23 cellular contexts compared by ENCODE assay signal in genomic region chr12:55652352-55652751, GRCh38. TPM values are rescaled to one million over a fixed set of nuclear protein-coding genes. Genes with fewer than 3 reads are reported as not detected.
DNase-seq lines count a peak whose midpoint lies in the region; ATAC-seq and TF ChIP-seq lines count a peak whose summit lies in the region.
"Had no signal": no experiment of that assay in that cellular context is flagged by ENCODE, and none has a peak within 500 bp of the region (broad histone marks: within the 10 kb centered on the region; RNA-seq: fewer than 3 reads in every experiment).

No MANE protein-coding gene starts in this region.

- CTCF ChIA-PET in activated CD8-positive, alpha-beta T cell treated with anti-CD3 and anti-CD28 coated beads for 36 hours (lab: Charles Lee): no interaction called here
- CTCF ChIA-PET in activated CD8-positive, alpha-beta T cell treated with anti-CD3 and anti-CD28 coated beads, Interleukin-2, amount 10 ng/mL, durations not matched to agents 7 days and 5 days (lab: Charles Lee): no interaction called here

- no peaks in the 10 kb centered on the region for H3K9me3 ChIP-seq in T-helper 17 cell (ENCODE audit: control insufficient read depth, low read length, poor library complexity, severe bottlenecking)
- peaks cover 16% of the 10 kb centered on the region for H3K9me3 ChIP-seq in endodermal cell (ENCODE audit: control insufficient read depth, low read length)
- H3K9me3 ChIP-seq in psoas muscle: no peaks in the 10 kb centered on the region
- H3K9me3 ChIP-seq: A549, gastroesophageal sphincter, prostate gland, upper lobe of left lung had no signal

- no peaks in the 10 kb centered on the region for H3K4me1 ChIP-seq in endodermal cell (ENCODE audit: control insufficient read depth, insufficient read depth, low read length)
- no peaks in the 10 kb centered on the region for H3K4me1 ChIP-seq in psoas muscle
- H3K4me1 ChIP-seq: A549, gastroesophageal sphincter, prostate gland had no signal

- peaks cover 9% of the 10 kb centered on the region for H3K27me3 ChIP-seq in endodermal cell (ENCODE audit: control insufficient read depth, insufficient read depth, low read length, poor library complexity, severe bottlenecking)
- H3K27me3 ChIP-seq in psoas muscle (ENCODE audit: insufficient read depth in 3 of 3, low read length in 2 of 3): no peaks in the 10 kb centered on the region
- H3K27me3 ChIP-seq: gastroesophageal sphincter, upper lobe of left lung had no signal

- H3K4me3 ChIP-seq in endodermal cell (ENCODE audit: low read length): no peak overlapping the region
- H3K4me3 ChIP-seq in psoas muscle: no peak overlapping the region
- H3K4me3 ChIP-seq: A549, gastroesophageal sphincter, prostate gland, skin epidermis, upper lobe of left lung had no signal

- H3K36me3 ChIP-seq in endodermal cell (ENCODE audit: control insufficient read depth, insufficient read depth, low read length) (no peaks in the 10 kb centered on the region), psoas muscle (ENCODE audit: insufficient read depth in 1 of 2, low read depth in 1 of 2) (no peaks in the 10 kb centered on the region)
- H3K36me3 ChIP-seq: gastroesophageal sphincter, prostate gland, upper lobe of left lung had no signal

- H3K27me3 Mint-ChIP-seq in activated CD8-positive, alpha-beta T cell treated with anti-CD3 and anti-CD28 coated beads for 36 hours: peaks cover 1% of the 10 kb centered on the region
- H3K27me3 Mint-ChIP-seq in activated CD8-positive, alpha-beta T cell treated with anti-CD3 and anti-CD28 coated beads, Interleukin-2, amount 10 ng/mL, durations not matched to agents 7 days and 5 days (ENCODE audit: low read depth): no peaks in the 10 kb centered on the region
- peaks cover 6% of the 10 kb centered on the region for H3K27me3 Mint-ChIP-seq in T-helper 17 cell
- H3K27me3 Mint-ChIP-seq in endodermal cell (ENCODE audit: insufficient read depth): peaks cover 13% of the 10 kb centered on the region

- TF ChIP-seq CTCF in activated CD8-positive, alpha-beta T cell treated with anti-CD3 and anti-CD28 coated beads for 36 hours (IDR thresholded peaks at IDR 0.05): peak; percentile 12
- TF ChIP-seq CTCF in endodermal cell (conservative IDR thresholded peaks at IDR 0.05) (no peak), psoas muscle (IDR thresholded peaks at IDR 0.05) (no peak)

- no peak overlapping the region for H3K27ac ChIP-seq in endodermal cell (ENCODE audit: low read depth, low read length)
- H3K27ac ChIP-seq in psoas muscle: no peak overlapping the region
- H3K27ac ChIP-seq: A549, gastroesophageal sphincter, prostate gland, RWPE1, skin epidermis had no signal

- peaks cover 29% of the 10 kb centered on the region for H3K9me3 Mint-ChIP-seq in activated CD8-positive, alpha-beta T cell treated with anti-CD3 and anti-CD28 coated beads for 36 hours
- peaks cover 5% of the 10 kb centered on the region for H3K9me3 Mint-ChIP-seq in activated CD8-positive, alpha-beta T cell treated with anti-CD3 and anti-CD28 coated beads, Interleukin-2, amount 10 ng/mL, durations not matched to agents 7 days and 5 days (ENCODE audit: insufficient read depth)
- peaks cover 51% of the 10 kb centered on the region for H3K9me3 Mint-ChIP-seq in endodermal cell

- peak; percentile 94 for ATAC-seq in activated CD8-positive, alpha-beta T cell treated with anti-CD3 and anti-CD28 coated beads for 36 hours
- ATAC-seq in activated CD8-positive, alpha-beta T cell treated with anti-CD3 and anti-CD28 coated beads, Interleukin-2, amount 10 ng/mL, durations not matched to agents 7 days and 5 days: no peak
- ATAC-seq in T-helper 17 cell (peak; percentile 58), psoas muscle (no peak), GM19395 (IDR thresholded peaks at IDR 0.05; ENCODE audit: unreplicated experiment) (no peak)
- ATAC-seq: A549, gastroesophageal sphincter, left cardiac atrium, SK-N-SH treated with all-trans-retinoic acid at 6 μM for 48 hours had no signal

- peak overlapping the region; percentile 42 for H3K27ac Mint-ChIP-seq in activated CD8-positive, alpha-beta T cell treated with anti-CD3 and anti-CD28 coated beads for 36 hours
- no peak overlapping the region for H3K27ac Mint-ChIP-seq in activated CD8-positive, alpha-beta T cell treated with anti-CD3 and anti-CD28 coated beads, Interleukin-2, amount 10 ng/mL, durations not matched to agents 7 days and 5 days
- H3K27ac Mint-ChIP-seq in T-helper 17 cell (no peak overlapping the region), endodermal cell (no peak overlapping the region)

- DNase-seq in activated CD8-positive, alpha-beta T cell treated with anti-CD3 and anti-CD28 coated beads for 36 hours: peak; percentile 46
- no peak for DNase-seq in activated CD8-positive, alpha-beta T cell treated with anti-CD3 and anti-CD28 coated beads, Interleukin-2, amount 10 ng/mL, durations not matched to agents 7 days and 5 days
- DNase-seq in T-helper 17 cell: no peak
- peak; percentile 14 for DNase-seq in endodermal cell
- peak; percentile 39 for DNase-seq in stimulated activated CD8-positive, alpha-beta memory T cell treated with anti-CD3 and anti-CD28 coated beads, Interleukin-4, amount 100 ng/mL, for 48 hours
- DNase-seq in NCI-H2227 treated with DMSO at 0.1 percent for 48 hours (lab: John Stamatoyannopoulos, UW): no peak
- DNase-seq in psoas muscle: no peak
- DNase-seq: C1 segment of cervical spinal cord, GDM1, HCEC 1CT, left cardiac atrium, NCI-H524 treated with DMSO at 0.1 percent for 48 hours, upper lobe of left lung had no signal

- peaks cover 8% of the 10 kb centered on the region for H3K36me3 Mint-ChIP-seq in activated CD8-positive, alpha-beta T cell treated with anti-CD3 and anti-CD28 coated beads for 36 hours (ENCODE audit: low read depth)
- H3K36me3 Mint-ChIP-seq in activated CD8-positive, alpha-beta T cell treated with anti-CD3 and anti-CD28 coated beads, Interleukin-2, amount 10 ng/mL, durations not matched to agents 7 days and 5 days (ENCODE audit: low read depth): no peaks in the 10 kb centered on the region
- H3K36me3 Mint-ChIP-seq in T-helper 17 cell (ENCODE audit: low read depth) (no peaks in the 10 kb centered on the region), endodermal cell (ENCODE audit: low read depth) (peaks cover 2% of the 10 kb centered on the region)

- WGBS in endodermal cell (ENCODE audit: insufficient coverage in 1 of 2, insufficient read length in 1 of 2), 2 experiments: 100% methylated on average over 2 of the region's 3 CpGs; no CpG with 5 or more reads in 1 of the 2 experiments
- WGBS in psoas muscle, 3 donors: 81 to 89% (median 85%) methylated on average over 3 of the region's 3 CpGs

- H3K4me3 Mint-ChIP-seq in activated CD8-positive, alpha-beta T cell treated with anti-CD3 and anti-CD28 coated beads for 36 hours: no peak overlapping the region
- H3K4me3 Mint-ChIP-seq in activated CD8-positive, alpha-beta T cell treated with anti-CD3 and anti-CD28 coated beads, Interleukin-2, amount 10 ng/mL, durations not matched to agents 7 days and 5 days: no peak overlapping the region
- H3K4me3 Mint-ChIP-seq in T-helper 17 cell (no peak overlapping the region), endodermal cell (no peak overlapping the region)

- intact Hi-C loops in activated CD8-positive, alpha-beta T cell treated with anti-CD3 and anti-CD28 coated beads for 36 hours (cut with micrococcal nuclease): loop anchor here (1.0 kb wide), 1 partner anchor 28 kb away; no protein-coding TSS in a partner anchor
- intact Hi-C loops in psoas muscle (cut with DNase I): no loop called here

- POLR2A ChIA-PET in activated CD8-positive, alpha-beta T cell treated with anti-CD3 and anti-CD28 coated beads for 36 hours (lab: Charles Lee): interaction anchor here (1.2 kb wide), 1 partner anchor 14 kb away, joined by 3 read pairs; no protein-coding TSS in a partner anchor
- POLR2A ChIA-PET in activated CD8-positive, alpha-beta T cell treated with anti-CD3 and anti-CD28 coated beads, Interleukin-2, amount 10 ng/mL, durations not matched to agents 7 days and 5 days (lab: Charles Lee): no interaction called here

- peaks cover 20% of the 10 kb centered on the region for H3K4me1 Mint-ChIP-seq in activated CD8-positive, alpha-beta T cell treated with anti-CD3 and anti-CD28 coated beads for 36 hours (ENCODE audit: low read depth)
- H3K4me1 Mint-ChIP-seq in activated CD8-positive, alpha-beta T cell treated with anti-CD3 and anti-CD28 coated beads, Interleukin-2, amount 10 ng/mL, durations not matched to agents 7 days and 5 days (ENCODE audit: low read depth): peaks cover 2% of the 10 kb centered on the region
- H3K4me1 Mint-ChIP-seq in T-helper 17 cell: peaks cover 4% of the 10 kb centered on the region
- H3K4me1 Mint-ChIP-seq in endodermal cell: no peaks in the 10 kb centered on the region

- no peak overlapping the region for H3K9ac ChIP-seq in endodermal cell (ENCODE audit: extremely low read depth, low read length, poor library complexity, severe bottlenecking)

RNA-seq across cellular contexts. Expression of gene OR10P1, which starts 15.7 kb away (rescaled TPM):
- total RNA-seq in activated CD8-positive, alpha-beta T cell treated with anti-CD3 and anti-CD28 coated beads for 36 hours: not detected
- total RNA-seq in activated CD8-positive, alpha-beta T cell treated with anti-CD3 and anti-CD28 coated beads, Interleukin-2, amount 10 ng/mL, durations not matched to agents 7 days and 5 days: not detected
- total RNA-seq in T-helper 17 cell (not detected), endodermal cell (not detected), psoas muscle (not detected)
- polyA plus RNA-seq in endodermal cell (2013, experiment 1 of 2): not detected
- not detected for polyA plus RNA-seq in endodermal cell (2013, experiment 2 of 2)
- polyA plus RNA-seq in psoas muscle: not detected
- total RNA-seq: cardiac septum, gastroesophageal sphincter, prostate gland, upper lobe of left lung had no signal
- polyA plus RNA-seq: A549, esophagus, neural cell had no signal

RNA-seq across cellular contexts. Expression of gene ITGA7, which starts 55.4 kb away (rescaled TPM):
- 1 to 10 TPM; 4.3 to 4.8 TPM for total RNA-seq in activated CD8-positive, alpha-beta T cell treated with anti-CD3 and anti-CD28 coated beads for 36 hours
- 1 to 10 TPM; 2.0 to 4.2 TPM for total RNA-seq in activated CD8-positive, alpha-beta T cell treated with anti-CD3 and anti-CD28 coated beads, Interleukin-2, amount 10 ng/mL, durations not matched to agents 7 days and 5 days
- total RNA-seq in T-helper 17 cell: 1 to 10 TPM in 1 of 2 donors, under 1 TPM in 1; 0.70 to 1.4 TPM
- total RNA-seq in endodermal cell: 100 to 1,000 TPM; 106 to 122 TPM
- polyA plus RNA-seq in endodermal cell (2013, experiment 1 of 2): 77.3 TPM
- polyA plus RNA-seq in endodermal cell (2013, experiment 2 of 2): 71.6 TPM
- 100 to 1,000 TPM; 297 to 433 (median 350) TPM for total RNA-seq in psoas muscle
- polyA plus RNA-seq in psoas muscle: 100 to 1,000 TPM in 2 of 3 donors, 10 to 100 TPM in 1; 51.8 to 254 (median 152) TPM

Comparison
In these comparisons a context has a peak if more than half of its experiments do, and no peak if none do; other contexts are left out.
1. ATAC-seq: peak in activated CD8-positive, alpha-beta T cell treated with anti-CD3 and anti-CD28 coated beads for 36 hours (single experiment) and T-helper 17 cell (single experiment); none in activated CD8-positive, alpha-beta T cell treated with anti-CD3 and anti-CD28 coated beads, Interleukin-2, amount 10 ng/mL, durations not matched to agents 7 days and 5 days (single experiment), psoas muscle (0 of 4) and GM19395 (single experiment).
2. DNase-seq: peak in activated CD8-positive, alpha-beta T cell treated with anti-CD3 and anti-CD28 coated beads for 36 hours (single experiment), endodermal cell (single experiment) and stimulated activated CD8-positive, alpha-beta memory T cell treated with anti-CD3 and anti-CD28 coated beads, Interleukin-4, amount 100 ng/mL, for 48 hours (single experiment); none in activated CD8-positive, alpha-beta T cell treated with anti-CD3 and anti-CD28 coated beads, Interleukin-2, amount 10 ng/mL, durations not matched to agents 7 days and 5 days (single experiment), T-helper 17 cell (0 of 3), NCI-H2227 treated with DMSO at 0.1 percent for 48 hours (single experiment) and psoas muscle (0 of 2).
3. RNA of gene ITGA7, which starts 55.4 kb away (total RNA-seq): 297 to 433 TPM in psoas muscle and 106 to 122 TPM in endodermal cell; 4.3 to 4.8 TPM in activated CD8-positive, alpha-beta T cell treated with anti-CD3 and anti-CD28 coated beads for 36 hours, 2.0 to 4.2 TPM in activated CD8-positive, alpha-beta T cell treated with anti-CD3 and anti-CD28 coated beads, Interleukin-2, amount 10 ng/mL, durations not matched to agents 7 days and 5 days and 0.70 to 1.4 TPM in T-helper 17 cell; every median in the first group is over 10 times any median in the second.